In genomic region chr19:48354332-48354992, GRCh38 we compare ENCODE assay signal across 1 cellular context.
TF ChIP-seq lines count a peak whose summit lies in the region.

No MANE protein-coding gene starts in this region.

TF ChIP-seq in HepG2, 621 proteins besides CTCF, POLR2A, EP300 and RAD21 (continued from another document and continues in another):
- TF ChIP-seq BCL3 (CRISPR knock-in tag; IDR thresholded peaks at IDR 0.05): 0 out of 2 replicates have a peak, but pooled peaks have one; percentile 56
- TF ChIP-seq HDAC6 (IDR thresholded peaks at IDR 0.05; ENCODE audit: low read depth, low read length): no peak
- no peak for TF ChIP-seq ATRX (CRISPR knock-in tag; IDR thresholded peaks at IDR 0.05; ENCODE audit: borderline replicate concordance)
- TF ChIP-seq KLF13 (CRISPR knock-in tag; IDR thresholded peaks at IDR 0.05): no peak
- TF ChIP-seq ZKSCAN8 (CRISPR knock-in tag; IDR thresholded peaks at IDR 0.05; ENCODE audit: borderline replicate concordance): peak; percentile 85; the same call in 1 of the 2 replicates
- no peak for TF ChIP-seq SPEN (CRISPR knock-in tag; IDR thresholded peaks at IDR 0.05; ENCODE audit: low read depth)
- peak; percentile 98 for TF ChIP-seq ZNF691 (CRISPR knock-in tag; IDR thresholded peaks at IDR 0.05; ENCODE audit: borderline replicate concordance, low read depth)
- peak; percentile 53; the same call in 1 of the 2 replicates for TF ChIP-seq IRF2 (CRISPR knock-in tag; IDR thresholded peaks at IDR 0.05)
- TF ChIP-seq ZMAT5 (CRISPR knock-in tag; IDR thresholded peaks at IDR 0.05; ENCODE audit: borderline replicate concordance, low read depth): no peak
- TF ChIP-seq ZNF205 (CRISPR knock-in tag; IDR thresholded peaks at IDR 0.05): peak; percentile 90
- no peak for TF ChIP-seq KLF15 (CRISPR knock-in tag; IDR thresholded peaks at IDR 0.05; ENCODE audit: borderline replicate concordance)
- TF ChIP-seq MTF1 (CRISPR knock-in tag; IDR thresholded peaks at IDR 0.05): no peak
- no peak for TF ChIP-seq ZNF382 (CRISPR knock-in tag; IDR thresholded peaks at IDR 0.05; ENCODE audit: borderline replicate concordance)
- no peak for TF ChIP-seq ZBTB1 (CRISPR knock-in tag; IDR thresholded peaks at IDR 0.05; ENCODE audit: borderline replicate concordance)
- TF ChIP-seq SNRNP70 (IDR thresholded peaks at IDR 0.05; ENCODE audit: low read depth, low read length): no peak
- no peak for TF ChIP-seq ZBTB21 (CRISPR knock-in tag; IDR thresholded peaks at IDR 0.05)
- TF ChIP-seq ZFP36L1 (CRISPR knock-in tag; IDR thresholded peaks at IDR 0.05): no peak
- TF ChIP-seq CENPX (CRISPR knock-in tag; IDR thresholded peaks at IDR 0.05): no peak
- no peak for TF ChIP-seq ZBTB7A (CRISPR knock-in tag; IDR thresholded peaks at IDR 0.05)
- TF ChIP-seq STAT5B (CRISPR knock-in tag; IDR thresholded peaks at IDR 0.05): no peak
- peak; percentile 33; the same call in 1 of the 3 replicates for TF ChIP-seq MXI1 (IDR thresholded peaks at IDR 0.05; ENCODE audit: borderline replicate concordance, low read depth, low read length)
- no peak for TF ChIP-seq ZNF274 (CRISPR knock-in tag; IDR thresholded peaks at IDR 0.05)
- no peak for TF ChIP-seq ZNF329 (CRISPR knock-in tag; IDR thresholded peaks at IDR 0.05; ENCODE audit: low read depth)
- no peak for TF ChIP-seq ZNF180 (CRISPR knock-in tag; IDR thresholded peaks at IDR 0.05; ENCODE audit: borderline replicate concordance, low read depth)
- no peak for TF ChIP-seq ZNF18 (CRISPR knock-in tag; IDR thresholded peaks at IDR 0.05; ENCODE audit: insufficient replicate concordance)
- TF ChIP-seq HIC2 (CRISPR knock-in tag; IDR thresholded peaks at IDR 0.05; ENCODE audit: low read depth): peak; percentile 88; the same call in 1 of the 2 replicates
- no peak for TF ChIP-seq ZNF558 (CRISPR knock-in tag; IDR thresholded peaks at IDR 0.05; ENCODE audit: borderline replicate concordance)
- TF ChIP-seq ZNF468 (CRISPR knock-in tag; IDR thresholded peaks at IDR 0.05): no peak
- TF ChIP-seq REST (IDR thresholded peaks at IDR 0.05; ENCODE audit: borderline replicate concordance in 1 of 2, low read depth in 1 of 2, low read length in 2 of 2): no peak; a peak in 1 of 4 replicates
- TF ChIP-seq ZNF746 (CRISPR knock-in tag; IDR thresholded peaks at IDR 0.05): peak; percentile 98
- TF ChIP-seq KLF11 (CRISPR knock-in tag; IDR thresholded peaks at IDR 0.05): no peak
- TF ChIP-seq ASH2L (IDR thresholded peaks at IDR 0.05; ENCODE audit: insufficient read length, low read depth, low read length): no peak
- TF ChIP-seq ZIK1 (CRISPR knock-in tag; IDR thresholded peaks at IDR 0.05; ENCODE audit: borderline replicate concordance, low read depth): no peak
- peak; percentile 95 for TF ChIP-seq SIX1 (CRISPR knock-in tag; IDR thresholded peaks at IDR 0.05; ENCODE audit: borderline replicate concordance)
- TF ChIP-seq ETS1 (CRISPR knock-in tag; IDR thresholded peaks at IDR 0.05): no peak
- TF ChIP-seq ISX (CRISPR knock-in tag; conservative IDR thresholded peaks at IDR 0.05): no peak
- peak; percentile 12 for TF ChIP-seq XRCC5 (optimal IDR thresholded peaks at IDR 0.05; ENCODE audit: low read length)
- TF ChIP-seq PTBP1 (IDR thresholded peaks at IDR 0.05; ENCODE audit: low read depth, low read length, poor library complexity, severe bottlenecking): no peak
- TF ChIP-seq ZNF280B (CRISPR knock-in tag; IDR thresholded peaks at IDR 0.05; ENCODE audit: borderline replicate concordance): no peak
- no peak for TF ChIP-seq BHLHE40 (IDR thresholded peaks at IDR 0.05; ENCODE audit: low read length)
- TF ChIP-seq FOXK1 (CRISPR knock-in tag; IDR thresholded peaks at IDR 0.05; ENCODE audit: borderline replicate concordance, low read depth): peak; percentile 77; the same call in 1 of the 2 replicates
- TF ChIP-seq ZNF550 (CRISPR knock-in tag; IDR thresholded peaks at IDR 0.05; ENCODE audit: borderline replicate concordance): 0 out of 2 replicates have a peak, but pooled peaks have one; percentile 37
- TF ChIP-seq CSRNP2 (CRISPR knock-in tag; conservative IDR thresholded peaks at IDR 0.05; ENCODE audit: low read depth): no peak
- no peak for TF ChIP-seq ARNT (IDR thresholded peaks at IDR 0.05)
- 0 out of 2 replicates have a peak, but pooled peaks have one; percentile 63 for TF ChIP-seq NCOA1 (CRISPR knock-in tag; IDR thresholded peaks at IDR 0.05)
- TF ChIP-seq HMG20B (CRISPR knock-in tag; conservative IDR thresholded peaks at IDR 0.05): peak; percentile 72
- TF ChIP-seq ATF3 (CRISPR knock-in tag; IDR thresholded peaks at IDR 0.05): peak; percentile 83
- peak; percentile 88 for TF ChIP-seq RXRB (CRISPR knock-in tag; IDR thresholded peaks at IDR 0.05; ENCODE audit: borderline replicate concordance)
- TF ChIP-seq CAMTA2 (CRISPR knock-in tag; IDR thresholded peaks at IDR 0.05; ENCODE audit: borderline replicate concordance): no peak
- peak; percentile 90; the same call in 1 of the 2 replicates for TF ChIP-seq ZNF580 (CRISPR knock-in tag; IDR thresholded peaks at IDR 0.05; ENCODE audit: borderline replicate concordance, low read depth)
- peak; percentile 72; the same call in 1 of the 2 replicates for TF ChIP-seq ZNF816 (CRISPR knock-in tag; IDR thresholded peaks at IDR 0.05; ENCODE audit: borderline replicate concordance)
- peak; percentile 67; the same call in 1 of the 2 replicates for TF ChIP-seq ZNF362 (CRISPR knock-in tag; IDR thresholded peaks at IDR 0.05; ENCODE audit: borderline replicate concordance)
- TF ChIP-seq FOSL1 (CRISPR knock-in tag; IDR thresholded peaks at IDR 0.05; ENCODE audit: borderline replicate concordance): peak; percentile 89
- TF ChIP-seq ZNF34 (CRISPR knock-in tag; IDR thresholded peaks at IDR 0.05; ENCODE audit: borderline replicate concordance): no peak
